Comparison of ENCODE assay signal across 8 cellular contexts in the genomic region with DNA sequence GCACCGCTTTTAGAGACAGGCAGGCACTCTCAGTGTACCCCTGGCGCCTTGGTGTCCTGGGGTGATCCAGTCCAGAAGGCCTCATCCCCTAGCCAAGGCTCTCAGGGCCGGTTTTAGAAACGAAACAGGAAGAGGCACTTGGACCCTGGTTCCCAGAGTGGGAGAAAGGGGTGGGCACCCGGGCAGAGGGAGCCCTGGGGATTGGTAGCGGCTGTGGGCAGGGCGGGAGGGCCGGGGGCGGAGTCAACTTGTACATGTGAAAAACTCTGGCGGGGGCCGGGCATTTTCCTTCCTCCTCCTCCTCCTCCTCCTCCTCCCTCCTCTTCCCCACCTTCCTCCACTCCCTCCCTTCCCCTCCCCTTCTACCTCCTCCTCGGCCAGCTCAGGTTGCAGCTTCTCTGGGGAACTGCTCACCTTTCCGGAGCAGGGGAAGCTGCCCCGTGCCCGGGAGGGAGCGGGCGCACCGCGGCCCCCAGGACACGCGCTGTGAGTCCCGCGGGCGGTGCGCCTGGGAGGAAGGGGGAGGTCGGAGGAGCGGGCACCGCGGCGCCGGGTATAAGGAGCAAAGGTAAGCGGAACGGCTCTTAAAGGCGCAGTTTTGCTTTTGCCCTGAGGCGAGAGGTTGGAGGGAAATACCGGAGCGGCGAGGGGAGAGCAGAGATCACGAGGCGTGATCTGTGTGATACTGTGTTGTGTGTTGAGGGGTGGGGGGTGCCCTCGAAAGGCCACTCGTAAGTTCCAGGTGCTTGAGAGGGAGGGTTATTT. TPM values are rescaled to one million over a fixed set of nuclear protein-coding genes. Genes with fewer than 3 reads are reported as not detected.
A peak's percentile ranks its signal among the peaks of the same experiment; 100 is the strongest.
DNase-seq lines count a peak whose midpoint lies in the region; ATAC-seq and TF ChIP-seq lines count a peak whose summit lies in the region.

A gene (plus strand): TSS at position 359 of the 765 bp plus-strand sequence. CDS start 18,499 bp downstream, outside the sequence.

- in situ Hi-C loops in G401 (cut with HindIII; ENCODE audit: low sequenced_read_pairs): no loop called here

- POLR2A ChIA-PET in activated CD4-positive, alpha-beta T cell treated with anti-CD3 and anti-CD28 coated beads for 36 hours (lab: Charles Lee): no interaction called here

- H3K36me3 Mint-ChIP-seq in activated CD4-positive, alpha-beta T cell treated with anti-CD3 and anti-CD28 coated beads for 36 hours (ENCODE audit: low read depth): no peaks in the 10 kb centered on the region

- H3K4me3 Mint-ChIP-seq in activated CD4-positive, alpha-beta T cell treated with anti-CD3 and anti-CD28 coated beads for 36 hours: peak within 1 kb of the TSS; percentile 65

- H3K36me3 ChIP-seq in lower lobe of right lung: no peaks in the 10 kb centered on the region

- H3K27ac Mint-ChIP-seq in activated CD4-positive, alpha-beta T cell treated with anti-CD3 and anti-CD28 coated beads for 36 hours: peak within 1 kb of the TSS; percentile 33

- TF ChIP-seq CTCF in lower lobe of right lung (IDR thresholded peaks at IDR 0.05): no peak

- no peaks in the 10 kb centered on the region for H3K9me3 ChIP-seq in lower lobe of right lung

- H3K4me3 ChIP-seq in lower lobe of right lung: peak within 1 kb of the TSS; percentile 61

- ATAC-seq in activated CD4-positive, alpha-beta T cell treated with anti-CD3 and anti-CD28 coated beads for 36 hours: peak; percentile 77
- ATAC-seq in lower lobe of right lung: peak; percentile 93 to 94
- ATAC-seq in GM18867 (IDR thresholded peaks at IDR 0.05; ENCODE audit: unreplicated experiment): no peak

- H3K27me3 Mint-ChIP-seq in activated CD4-positive, alpha-beta T cell treated with anti-CD3 and anti-CD28 coated beads for 36 hours: no peaks in the 10 kb centered on the region

- peaks cover 13% of the 10 kb centered on the region for H3K4me1 Mint-ChIP-seq in activated CD4-positive, alpha-beta T cell treated with anti-CD3 and anti-CD28 coated beads for 36 hours

- peaks cover 21% of the 10 kb centered on the region for H3K4me1 ChIP-seq in lower lobe of right lung

- peak within 1 kb of the TSS; percentile 50 for H3K27ac ChIP-seq in lower lobe of right lung

- CTCF ChIA-PET in activated CD4-positive, alpha-beta T cell treated with anti-CD3 and anti-CD28 coated beads for 36 hours (lab: Charles Lee): interaction anchor here (0.8 kb wide), 1 partner anchor 20 kb away, joined by 3 read pairs; no protein-coding TSS in a partner anchor

- DNase-seq in G401 (ENCODE audit: low spot score) (peak; percentile 71), NCI-H2029 (lab: John Stamatoyannopoulos, UW) (peak; percentile 89), ecto neural progenitor cell (ENCODE audit: low spot score) (peak; percentile 86), lower lobe of right lung (peak; percentile 93), NCI-H446 (lab: John Stamatoyannopoulos, UW) (no peak)
- DNase-seq in activated CD4-positive, alpha-beta T cell treated with anti-CD3 and anti-CD28 coated beads for 36 hours: peak; percentile 66
- DNase-seq in stimulated activated CD4-positive, alpha-beta T cell treated with anti-CD3 and anti-CD28 coated beads, TNF-alpha, amount 100 ng/mL, for 48 hours (ENCODE audit: low read depth in 3 of 3): peak in 2 of 3 donors; percentile 14 to 41

- intact Hi-C loops in activated CD4-positive, alpha-beta T cell treated with anti-CD3 and anti-CD28 coated beads for 36 hours (cut with DNase I, micrococcal nuclease): no loop called here
- intact Hi-C loops in lower lobe of right lung (cut with DNase I): no loop called here

- no peaks in the 10 kb centered on the region for H3K9me3 Mint-ChIP-seq in activated CD4-positive, alpha-beta T cell treated with anti-CD3 and anti-CD28 coated beads for 36 hours (ENCODE audit: low read depth)

- no peaks in the 10 kb centered on the region for H3K27me3 ChIP-seq in lower lobe of right lung (ENCODE audit: low read depth)

RNA-seq across cellular contexts. Expression of the gene that starts here (rescaled TPM):
- 4.0 and 6.6 TPM in 2 replicates for total RNA-seq in G401 (2014; rRNA removed; shearing (Covaris generic))
- 1 to 10 TPM; 4.9 to 5.9 TPM for total RNA-seq in activated CD4-positive, alpha-beta T cell treated with anti-CD3 and anti-CD28 coated beads for 36 hours
- total RNA-seq in lower lobe of right lung: 36.6 TPM

Comparison
In these comparisons a context has a peak if more than half of its experiments do, and no peak if none do; other contexts are left out.
1. DNase-seq: peak in G401 (single experiment), NCI-H2029 (single experiment), activated CD4-positive, alpha-beta T cell treated with anti-CD3 and anti-CD28 coated beads for 36 hours (single experiment), ecto neural progenitor cell (single experiment), lower lobe of right lung (single experiment) and stimulated activated CD4-positive, alpha-beta T cell treated with anti-CD3 and anti-CD28 coated beads, TNF-alpha, amount 100 ng/mL, for 48 hours (2 of 3); none in NCI-H446 (0 of 2).